1 cellular context compared by ENCODE assay signal in genomic region chr16:46689492-46690280, GRCh38.
TF ChIP-seq lines count a peak whose summit lies in the region.

Gene ORC6 (plus strand): TSS chr16:46689659. CDS start chr16:46689706, 47 bp downstream.

TF ChIP-seq in HepG2, 621 proteins besides CTCF, POLR2A, EP300 and RAD21 (continued from another document and continues in another):
- peak; percentile 46; the same call in 1 of the 2 replicates for TF ChIP-seq ZBTB34 (CRISPR knock-in tag; IDR thresholded peaks at IDR 0.05)
- no peak for TF ChIP-seq REXO4 (CRISPR knock-in tag; IDR thresholded peaks at IDR 0.05; ENCODE audit: borderline replicate concordance)
- no peak for TF ChIP-seq TEF (CRISPR knock-in tag; IDR thresholded peaks at IDR 0.05)
- TF ChIP-seq HES4 (CRISPR knock-in tag; IDR thresholded peaks at IDR 0.05; ENCODE audit: borderline replicate concordance), result peak; percentile 79; the same call in 1 of the 2 replicates
- TF ChIP-seq IKZF1 (IDR thresholded peaks at IDR 0.05), result no peak
- TF ChIP-seq ZBTB42 (CRISPR knock-in tag; IDR thresholded peaks at IDR 0.05), result peak; percentile 71; the same call in 1 of the 2 replicates
- TF ChIP-seq SETDB1 (CRISPR knock-in tag; IDR thresholded peaks at IDR 0.05; ENCODE audit: borderline replicate concordance), result no peak
- TF ChIP-seq ZNF784 (CRISPR knock-in tag; IDR thresholded peaks at IDR 0.05; ENCODE audit: borderline replicate concordance), result peak; percentile 83; the same call in 1 of the 2 replicates
- no peak for TF ChIP-seq MAFG (CRISPR knock-in tag; IDR thresholded peaks at IDR 0.05)
- no peak for TF ChIP-seq SOX6 (IDR thresholded peaks at IDR 0.05)
- no peak for TF ChIP-seq SOX6 (CRISPR knock-in tag; IDR thresholded peaks at IDR 0.05)
- TF ChIP-seq EED (CRISPR knock-in tag; IDR thresholded peaks at IDR 0.05), result no peak
- peak; percentile 28 for TF ChIP-seq HOXA3 (CRISPR knock-in tag; IDR thresholded peaks at IDR 0.05)
- no peak; the same call in 1 of the 2 replicates for TF ChIP-seq RERE (CRISPR knock-in tag; IDR thresholded peaks at IDR 0.05; ENCODE audit: low read depth)
- TF ChIP-seq DMTF1 (CRISPR knock-in tag; IDR thresholded peaks at IDR 0.05), result no peak
- TF ChIP-seq MED1 (CRISPR knock-in tag; IDR thresholded peaks at IDR 0.05), result no peak
- 0 out of 2 replicates have a peak, but pooled peaks have one; percentile 14 for TF ChIP-seq PAWR (CRISPR knock-in tag; IDR thresholded peaks at IDR 0.05; ENCODE audit: borderline replicate concordance)
- no peak for TF ChIP-seq HOXA5 (CRISPR knock-in tag; IDR thresholded peaks at IDR 0.05)
- no peak; the same call in 1 of the 2 replicates for TF ChIP-seq ZNF333 (CRISPR knock-in tag; IDR thresholded peaks at IDR 0.05; ENCODE audit: borderline replicate concordance)
- peak; percentile 55 for TF ChIP-seq MNT (IDR thresholded peaks at IDR 0.05)
- TF ChIP-seq SUZ12 (IDR thresholded peaks at IDR 0.05; ENCODE audit: low read depth, low read length), result no peak
- TF ChIP-seq ZBTB2 (CRISPR knock-in tag; IDR thresholded peaks at IDR 0.05; ENCODE audit: low read depth), result no peak
- TF ChIP-seq ZNF234 (CRISPR knock-in tag; conservative IDR thresholded peaks at IDR 0.05), result no peak; the same call in 1 of the 2 replicates
- peak; percentile 23; the same call in 1 of the 2 replicates for TF ChIP-seq PITX1 (CRISPR knock-in tag; IDR thresholded peaks at IDR 0.05)
- no peak for TF ChIP-seq ZBTB10 (CRISPR knock-in tag; IDR thresholded peaks at IDR 0.05; ENCODE audit: borderline replicate concordance)
- TF ChIP-seq E2F1 (CRISPR knock-in tag; IDR thresholded peaks at IDR 0.05), result peak; percentile 93
- peak; percentile 97 for TF ChIP-seq E2F5 (CRISPR knock-in tag; conservative IDR thresholded peaks at IDR 0.05)
- TF ChIP-seq DMAP1 (CRISPR knock-in tag; IDR thresholded peaks at IDR 0.05), result peak; percentile 13
- no peak for TF ChIP-seq CREB1 (IDR thresholded peaks at IDR 0.05)
- no peak for TF ChIP-seq CREB1 (CRISPR knock-in tag; IDR thresholded peaks at IDR 0.05)
- no peak for TF ChIP-seq HMG20B (CRISPR knock-in tag; conservative IDR thresholded peaks at IDR 0.05)
- no peak for TF ChIP-seq GMEB2 (CRISPR knock-in tag; IDR thresholded peaks at IDR 0.05; ENCODE audit: low read depth)
- TF ChIP-seq ZNF33B (CRISPR knock-in tag; IDR thresholded peaks at IDR 0.05), result no peak; the same call in 1 of the 2 replicates
- no peak for TF ChIP-seq ZNF605 (CRISPR knock-in tag; IDR thresholded peaks at IDR 0.05)
- TF ChIP-seq WIZ (CRISPR knock-in tag; IDR thresholded peaks at IDR 0.05), result no peak
- no peak for TF ChIP-seq ZNF577 (CRISPR knock-in tag; IDR thresholded peaks at IDR 0.05; ENCODE audit: borderline replicate concordance, low read depth)
- no peak for TF ChIP-seq ZMAT5 (CRISPR knock-in tag; IDR thresholded peaks at IDR 0.05; ENCODE audit: borderline replicate concordance, low read depth)
- TF ChIP-seq HNRNPK (IDR thresholded peaks at IDR 0.05; ENCODE audit: low read depth, low read length, poor library complexity, severe bottlenecking), result no peak
- no peak for TF ChIP-seq SCMH1 (CRISPR knock-in tag; IDR thresholded peaks at IDR 0.05; ENCODE audit: borderline replicate concordance)
- 0 out of 2 replicates have a peak, but pooled peaks have one; percentile 18 for TF ChIP-seq ZNF124 (CRISPR knock-in tag; IDR thresholded peaks at IDR 0.05)
